ENCODE assay signal across 1 cellular context in genomic region chr3:171129827-171130226, GRCh38.
TF ChIP-seq lines count a peak whose summit lies in the region.

No MANE protein-coding gene starts in this region.

TF ChIP-seq in WTC11, 78 proteins besides CTCF, POLR2A, EP300 and RAD21 (continued from another document):
- TF ChIP-seq GABPB1 (CRISPR knock-in tag; IDR thresholded peaks at IDR 0.05) (no peak), CDX4 (CRISPR knock-in tag; IDR thresholded peaks at IDR 0.05; ENCODE audit: borderline replicate concordance) (no peak), ZNF138 (CRISPR knock-in tag; conservative IDR thresholded peaks at IDR 0.05) (no peak), E2F1 (CRISPR knock-in tag; IDR thresholded peaks at IDR 0.05) (no peak), ZNF416 (CRISPR knock-in tag; IDR thresholded peaks at IDR 0.05) (no peak), HMGA2 (CRISPR knock-in tag; IDR thresholded peaks at IDR 0.05) (no peak), ZBTB21 (CRISPR knock-in tag; IDR thresholded peaks at IDR 0.05; ENCODE audit: borderline replicate concordance) (no peak), STAT6 (CRISPR knock-in tag; conservative IDR thresholded peaks at IDR 0.05; ENCODE audit: low read depth) (no peak)
